Comparison of ENCODE assay signal across 13 cellular contexts in genomic region chr2:170277943-170278342, GRCh38.
"Had no signal": no experiment of that assay in that cellular context is flagged by ENCODE, and none has a peak within 500 bp of the region (broad histone marks: within the 10 kb centered on the region; RNA-seq: fewer than 3 reads in every experiment).

No MANE protein-coding gene starts in this region.

- DNase-seq: activated CD4-positive, alpha-beta memory T cell treated with anti-CD3 and anti-CD28 coated beads, Interleukin-2, amount 10 ng/mL, durations not matched to agents 7 days and 5 days; activated T-cell treated with anti-CD3 and anti-CD28 coated beads, Interleukin-2, amount 50 U/mL, for 48 hours; aorta; heart left ventricle; mammary epithelial cell; mucosa of descending colon; naive thymus-derived CD8-positive, alpha-beta T cell; occipital lobe; sigmoid colon; stimulated activated CD4-positive, alpha-beta T cell treated with anti-CD3 and anti-CD28 coated beads, Interleukin-4, amount 100 ng/mL, for 1 hour; stimulated activated CD8-positive, alpha-beta memory T cell treated with anti-CD3 and anti-CD28 coated beads, Interleukin-4, amount 100 ng/mL, for 48 hours; stimulated activated naive CD8-positive, alpha-beta T cell treated with anti-CD3 and anti-CD28 coated beads, Interleukin-15, Interleukin-2, amounts not matched to agents 100 U/mL and 50 U/mL, for 24 hours; T-helper 9 cell had no signal
